9 cellular contexts compared by ENCODE assay signal in the genomic region with DNA sequence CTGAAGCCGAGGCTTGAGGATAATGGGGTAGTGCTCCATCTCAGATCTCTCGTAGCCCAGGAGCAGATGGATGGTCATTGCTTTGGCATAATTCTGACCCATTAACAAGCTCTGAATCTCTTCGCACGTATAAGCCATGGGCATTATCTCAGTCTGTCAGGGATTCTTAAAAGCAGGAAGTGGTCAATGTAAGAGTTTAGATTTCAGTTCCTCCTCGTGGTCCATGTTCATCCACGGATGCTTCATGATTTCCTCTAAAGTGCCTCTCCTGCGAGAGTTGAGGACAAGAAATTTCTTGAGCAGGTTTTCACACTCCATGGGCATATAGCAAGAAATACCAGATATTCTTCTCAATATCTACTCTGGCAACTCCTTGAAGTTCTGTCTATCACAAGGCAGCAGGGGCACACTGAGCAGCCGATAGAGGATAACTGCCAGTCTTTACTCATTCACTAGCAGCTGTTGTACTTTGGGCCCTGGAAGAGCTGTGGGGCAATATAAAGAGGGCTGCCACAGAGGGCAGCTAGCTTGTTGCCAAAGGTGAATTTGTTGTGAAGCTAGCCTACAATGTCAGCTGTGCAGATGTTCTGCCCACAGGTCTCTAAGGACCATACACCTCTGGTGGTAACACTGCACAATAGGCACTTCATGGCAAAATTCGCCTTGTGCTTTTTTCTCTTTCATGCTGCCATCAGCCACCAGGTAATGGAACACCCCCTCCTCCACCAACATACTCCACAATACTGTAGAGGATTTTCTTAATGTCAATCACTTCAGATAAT. TPM values are rescaled to one million over a fixed set of nuclear protein-coding genes. Genes with fewer than 3 reads are reported as not detected.
DNase-seq lines count a peak whose midpoint lies in the region; ATAC-seq and TF ChIP-seq lines count a peak whose summit lies in the region.
"Had no signal": no experiment of that assay in that cellular context is flagged by ENCODE, and none has a peak within 500 bp of the region (broad histone marks: within the 10 kb centered on the region; RNA-seq: fewer than 3 reads in every experiment).

No MANE protein-coding gene starts in this region.

- H3K36me3 ChIP-seq in GM06990 (ENCODE audit: control insufficient read depth, insufficient read depth, low read length) (no peaks in the 10 kb centered on the region), mucosa of descending colon (ENCODE audit: low read depth) (no peaks in the 10 kb centered on the region)

- H3K9me3 ChIP-seq in mucosa of descending colon, result no peaks in the 10 kb centered on the region

- H3K27me3 ChIP-seq in GM06990 (replicated peaks; ENCODE audit: control insufficient read depth, insufficient read depth, low read length), result no peaks in the 10 kb centered on the region

- DNase-seq in GM06990 (ENCODE audit: extremely low read depth, insufficient read length), result peak; percentile 64
- peak; percentile 28 for DNase-seq in GM20000 (ENCODE audit: low spot score)
- DNase-seq in NOMO-1 treated with DMSO at 0.1 percent for 48 hours (lab: John Stamatoyannopoulos, UW; ENCODE audit: unreplicated experiment), result peak; percentile 89
- DNase-seq in mucosa of descending colon, result no peak
- no peak for DNase-seq in SK-N-DZ (ENCODE audit: low spot score)
- DNase-seq in NCI-H1694 (lab: John Stamatoyannopoulos, UW), result no peak
- no peak for DNase-seq in activated T-cell treated with anti-CD3 and anti-CD28 coated beads, Interleukin-2, amount 50 U/mL, for 1 hour
- DNase-seq: activated CD4-positive, alpha-beta T cell treated with anti-CD3 and anti-CD28 coated beads for 1 hour had no signal

- H3K4me1 ChIP-seq in mucosa of descending colon (ENCODE audit: low read depth), result no peaks in the 10 kb centered on the region

- intact Hi-C loops in mucosa of descending colon (cut with DNase I, micrococcal nuclease), result no loop called here

- ATAC-seq in HG03045 (IDR thresholded peaks at IDR 0.05; ENCODE audit: unreplicated experiment), result peak; percentile 80
- no peak for ATAC-seq in mucosa of descending colon

- no peak for TF ChIP-seq CTCF in GM06990 (IDR thresholded peaks at IDR 0.05; ENCODE audit: insufficient read depth, low read length, poor library complexity, severe bottlenecking)
- TF ChIP-seq CTCF in GM20000 (IDR thresholded peaks at IDR 0.05; ENCODE audit: extremely low read depth, missing control alignments), result no peak
- TF ChIP-seq CTCF in mucosa of descending colon (IDR thresholded peaks at IDR 0.05), result no peak

- no peak overlapping the region for H3K4me3 ChIP-seq in GM06990 (replicated peaks; ENCODE audit: low read depth, low read length)
- H3K4me3 ChIP-seq in mucosa of descending colon, result no peak overlapping the region

RNA-seq across cellular contexts. Expression of a gene that starts 52.0 kb away (rescaled TPM):
- 1 to 10 TPM; 1.8 to 4.9 (median 2.4) TPM for total RNA-seq in mucosa of descending colon
- 8.5 and 11.8 TPM in 2 replicates for polyA plus RNA-seq in SK-N-DZ (2014; cell fraction: cytosol; rRNA removed)
- 22.3 and 31.4 TPM in 2 replicates for polyA plus RNA-seq in SK-N-DZ (2014; cell fraction: nucleus; rRNA removed)

Comparison
In these comparisons a context has a peak if more than half of its experiments do, and no peak if none do; other contexts are left out.
1. DNase-seq: peak in GM06990 (single experiment), GM20000 (single experiment) and NOMO-1 treated with DMSO at 0.1 percent for 48 hours (single experiment); none in mucosa of descending colon (0 of 3), SK-N-DZ (single experiment), NCI-H1694 (single experiment) and activated T-cell treated with anti-CD3 and anti-CD28 coated beads, Interleukin-2, amount 50 U/mL, for 1 hour (single experiment).